9 cellular contexts compared by ENCODE assay signal in genomic region chr14:91173221-91173670, GRCh38. TPM values are rescaled to one million over a fixed set of nuclear protein-coding genes. Genes with fewer than 3 reads are reported as not detected.
DNase-seq lines count a peak whose midpoint lies in the region; ATAC-seq and TF ChIP-seq lines count a peak whose summit lies in the region.
"Had no signal": no experiment of that assay in that cellular context is flagged by ENCODE, and none has a peak within 500 bp of the region (broad histone marks: within the 10 kb centered on the region; RNA-seq: fewer than 3 reads in every experiment).

No MANE protein-coding gene starts in this region.

- BruUV-seq in Calu3 (replicated peaks; lab: Mats Ljungman, UMichigan) (no TSS peak), PC-3 (replicated peaks; lab: Mats Ljungman, UMichigan) (no TSS peak)

- no peak overlapping the region for H3K27ac ChIP-seq in PC-3 (ENCODE audit: low read length)
- H3K27ac ChIP-seq: SK-N-MC had no signal

- H3K27ac Mint-ChIP-seq in Calu3 (ENCODE audit: unreplicated experiment) (no peak overlapping the region), natural killer cell (peak overlapping the region; percentile 2 to 44)
- peak overlapping the region; percentile 27 for H3K27ac Mint-ChIP-seq in stimulated activated effector memory CD8-positive, alpha-beta T cell treated with anti-CD3 and anti-CD28 coated beads, Interleukin-12 subunit alpha, Interleukin-12 subunit beta, amount 100 ng/mL, for 72 hours

- intact Hi-C loops in Calu3 (cut with micrococcal nuclease; ENCODE audit: unreplicated experiment) (loop anchor here (1.0 kb wide), 1 partner anchor 270 kb away; no protein-coding TSS in a partner anchor), PC-3 (cut with micrococcal nuclease) (loop anchor here (1.0 kb wide), 2 partner anchors 35 to 270 kb away; no protein-coding TSS in a partner anchor), natural killer cell (cut with micrococcal nuclease) (loop anchor here (1.0 kb wide), 2 partner anchors 35 to 270 kb away; no protein-coding TSS in a partner anchor)

- H3K4me2 ChIP-seq in PC-3 (ENCODE audit: low read length): no peak overlapping the region

- POLR2A ChIA-PET in PC-3 (lab: Charles Lee; ENCODE audit: unreplicated experiment): interaction anchor here (0.5 to 0.7 kb wide), 3 partner anchors 13 to 75 kb away, joined by 3 to 11 read pairs (median 7); no protein-coding TSS in a partner anchor

- H3K9me3 Mint-ChIP-seq in Calu3 (ENCODE audit: low read depth, unreplicated experiment): no peaks in the 10 kb centered on the region
- no peaks in the 10 kb centered on the region for H3K9me3 Mint-ChIP-seq in natural killer cell
- H3K9me3 Mint-ChIP-seq in stimulated activated effector memory CD8-positive, alpha-beta T cell treated with anti-CD3 and anti-CD28 coated beads, Interleukin-12 subunit alpha, Interleukin-12 subunit beta, amount 100 ng/mL, for 72 hours: no peaks in the 10 kb centered on the region

- no peaks in the 10 kb centered on the region for H3K4me1 ChIP-seq in PC-3 (ENCODE audit: insufficient read depth, low read length)

- no peaks in the 10 kb centered on the region for H3K9me2 ChIP-seq in PC-3 (replicated peaks; ENCODE audit: low read length)

- H3K4me3 Mint-ChIP-seq in Calu3 (ENCODE audit: low read depth, unreplicated experiment) (no peak overlapping the region), natural killer cell (no peak overlapping the region)
- H3K4me3 Mint-ChIP-seq in stimulated activated effector memory CD8-positive, alpha-beta T cell treated with anti-CD3 and anti-CD28 coated beads, Interleukin-12 subunit alpha, Interleukin-12 subunit beta, amount 100 ng/mL, for 72 hours: no peak overlapping the region

- H3K79me2 ChIP-seq in PC-3 (ENCODE audit: low read length): no peaks in the 10 kb centered on the region

- ATAC-seq in PC-3: peak; percentile 91
- ATAC-seq in natural killer cell: peak; percentile 64 to 76 (median 71)
- peak; percentile 79 for ATAC-seq in stimulated activated effector memory CD8-positive, alpha-beta T cell treated with anti-CD3 and anti-CD28 coated beads, Interleukin-12 subunit alpha, Interleukin-12 subunit beta, amount 100 ng/mL, for 72 hours
- no peak for ATAC-seq in HG02852 (IDR thresholded peaks at IDR 0.05; ENCODE audit: unreplicated experiment)

- no peaks in the 10 kb centered on the region for H3F3A ChIP-seq in PC-3 (ENCODE audit: low read length, unreplicated experiment)

- no peak overlapping the region for H3K4me3 ChIP-seq in PC-3 (ENCODE audit: low read length)
- H3K4me3 ChIP-seq: SK-N-MC had no signal

- H3K9me3 ChIP-seq in PC-3 (ENCODE audit: low read length): no peaks in the 10 kb centered on the region

- peak; percentile 71 for TF ChIP-seq CTCF in Calu3 (IDR thresholded peaks at IDR 0.05; ENCODE audit: unreplicated experiment)
- TF ChIP-seq CTCF in PC-3 (conservative IDR thresholded peaks at IDR 0.05; ENCODE audit: low read depth, low read length): peak; percentile 92
- peak; percentile 78 for TF ChIP-seq CTCF in natural killer cell (IDR thresholded peaks at IDR 0.05)

- H3K4me1 Mint-ChIP-seq in Calu3 (ENCODE audit: low read depth, unreplicated experiment): no peaks in the 10 kb centered on the region
- H3K4me1 Mint-ChIP-seq in natural killer cell: peaks cover 12 to 24% of the 10 kb centered on the region in 2 donors
- H3K4me1 Mint-ChIP-seq in stimulated activated effector memory CD8-positive, alpha-beta T cell treated with anti-CD3 and anti-CD28 coated beads, Interleukin-12 subunit alpha, Interleukin-12 subunit beta, amount 100 ng/mL, for 72 hours: peaks cover 27% of the 10 kb centered on the region

- no peaks in the 10 kb centered on the region for H4K20me1 ChIP-seq in PC-3 (ENCODE audit: low read length)

- no peaks in the 10 kb centered on the region for H3K27me3 ChIP-seq in PC-3 (ENCODE audit: low read length)

- H3K27me3 Mint-ChIP-seq in Calu3 (ENCODE audit: unreplicated experiment): no peaks in the 10 kb centered on the region
- no peaks in the 10 kb centered on the region for H3K27me3 Mint-ChIP-seq in natural killer cell (ENCODE audit: low read depth in 2 of 2)

- DNase-seq in Calu3 (peak; percentile 84), HT1080 (ENCODE audit: low read depth) (peak; percentile 59), PC-3 (peak; percentile 86), fibroblast of gingiva (ENCODE audit: low read depth) (peak; percentile 74), natural killer cell (peak; percentile 70)
- peak; percentile 83 to 85 for DNase-seq in activated T-cell treated with anti-CD3 and anti-CD28 coated beads, Interleukin-2, amount 50 U/mL, for 48 hours
- DNase-seq in stimulated activated effector memory CD8-positive, alpha-beta T cell treated with anti-CD3 and anti-CD28 coated beads, Interleukin-12 subunit alpha, Interleukin-12 subunit beta, amount 100 ng/mL, for 72 hours (ENCODE audit: low spot score in 2 of 2): peak; percentile 65 to 80

- no peak overlapping the region for H3K9ac ChIP-seq in PC-3 (ENCODE audit: low read length)

- CTCF ChIA-PET in Calu3 (lab: Charles Lee) (interaction anchor here (0.5 to 2.1 kb wide), 17 partner anchors 15 to 1658 kb away, joined by 3 to 26 read pairs (median 4); partner anchors contain the start of genes DGLUCY and RPS6KA5), PC-3 (lab: Charles Lee) (interaction anchor here (0.6 to 1.3 kb wide), 13 partner anchors 9 to 472 kb away, joined by 3 to 24 read pairs (median 5); partner anchors contain the start of gene RPS6KA5)

- no peaks in the 10 kb centered on the region for H3K36me3 ChIP-seq in PC-3 (ENCODE audit: low read depth, low read length)

- H2AFZ ChIP-seq in PC-3 (ENCODE audit: low read length): 0 out of 2 replicates have a peak overlapping the region, but pooled peaks have one; percentile 27

- H3K36me3 Mint-ChIP-seq in Calu3 (ENCODE audit: insufficient read depth, unreplicated experiment) (peaks cover 9% of the 10 kb centered on the region), natural killer cell (no peaks in the 10 kb centered on the region)
- H3K36me3 Mint-ChIP-seq in stimulated activated effector memory CD8-positive, alpha-beta T cell treated with anti-CD3 and anti-CD28 coated beads, Interleukin-12 subunit alpha, Interleukin-12 subunit beta, amount 100 ng/mL, for 72 hours: peaks cover 77% of the 10 kb centered on the region

RNA-seq across cellular contexts. Expression of gene DGLUCY, which starts 59.4 kb away (rescaled TPM):
- total RNA-seq in Calu3 (2022) (69.3 and 78.5 TPM in 2 replicates), PC-3 (2014; rRNA removed) (0.84 and 0.92 TPM in 2 replicates), natural killer cell (100 to 1,000 TPM; 108 to 142 (median 110) TPM)
- total RNA-seq in HT1080 (2014; rRNA removed; shearing (Covaris generic)): 24.9 and 26.4 TPM in 2 replicates
- polyA plus RNA-seq in HT1080 (2015; cell fraction: cytosol; rRNA removed): 11.7 and 12.6 TPM in 2 replicates
- 47.3 and 58.1 TPM in 2 replicates for polyA plus RNA-seq in HT1080 (2015; cell fraction: nucleus; rRNA removed)

Comparison
In these comparisons a context has a peak if more than half of its experiments do, and no peak if none do; other contexts are left out.
1. RNA of gene DGLUCY, which starts 59.4 kb away (total RNA-seq): 108 to 142 TPM in natural killer cell, 69.3 to 78.5 TPM in Calu3 and 24.9 to 26.4 TPM in HT1080; 0.84 to 0.92 TPM in PC-3; every median in the first group is over 10 times any median in the second.
2. Peak in every context shown above with its lines, with median percentiles within 50 percentile points of each other: DNase-seq and CTCF ChIP-seq.